8 cellular contexts compared by ENCODE assay signal in genomic region chr19:38374332-38375097, GRCh38.
A peak's percentile ranks its signal among the peaks of the same experiment; 100 is the strongest.
DNase-seq lines count a peak whose midpoint lies in the region; ATAC-seq and FAIRE-seq lines count a peak whose summit lies in the region.

Gene PSMD8, plus strand, starts transcription at chr19:38374571. Its CDS starts 31 bp downstream, at chr19:38374602.

- H3K4me2 ChIP-seq in BLaER1, result peak within 1 kb of the TSS; percentile 99

- H3K4me1 ChIP-seq in BLaER1, result peaks cover 22% of the 10 kb centered on the region

- no peaks in the 10 kb centered on the region for H3K27me3 ChIP-seq in BLaER1

- H4K20me1 ChIP-seq in BLaER1, result peaks cover 43% of the 10 kb centered on the region

- peak within 1 kb of the TSS; percentile 85 for H3K4me3 ChIP-seq in BLaER1

- H3K27ac ChIP-seq in BLaER1, result peak within 1 kb of the TSS; percentile 94
- H3K27ac ChIP-seq in cingulate gyrus (ENCODE audit: low read depth, low read length), result peak within 1 kb of the TSS; percentile 92

- ATAC-seq in HG03457 (IDR thresholded peaks at IDR 0.05; ENCODE audit: unreplicated experiment), result peak; percentile 86

- DNase-seq in GM19239 (ENCODE audit: insufficient read length, low spot score) (peak; percentile 94), NCI-H524 treated with DMSO at 0.1 percent for 48 hours (lab: John Stamatoyannopoulos, UW) (peak; percentile 98), kidney glomerular epithelial cell (lab: John Stamatoyannopoulos, UW) (peak; percentile 97)
- peak; percentile 97 to 98 for DNase-seq in activated CD4-positive, alpha-beta T cell treated with anti-CD3 and anti-CD28 coated beads for 4 hours
- peak; percentile 95 for DNase-seq in stimulated activated CD4-positive, alpha-beta T cell treated with anti-CD3 and anti-CD28 coated beads, Interleukin-1b, Interleukin-23, amount 100 ng/mL, for 1 hour (ENCODE audit: low read depth in 2 of 2)

- FAIRE-seq in GM19239 (lab: Jason Lieb, UNC), result peak; percentile 99

- no peaks in the 10 kb centered on the region for H3K9me3 ChIP-seq in BLaER1

- H3K36me3 ChIP-seq in BLaER1, result peaks cover 34% of the 10 kb centered on the region

- H3K9ac ChIP-seq in BLaER1, result peak within 1 kb of the TSS; percentile 94

Comparison
In these comparisons a context has a peak if more than half of its experiments do, and no peak if none do; other contexts are left out.
1. Peak in every context shown above with its lines: DNase-seq, ATAC-seq, H3K4me3 ChIP-seq and H3K27ac ChIP-seq.